ENCODE assay signal across 8 cellular contexts in genomic region chr21:33402011-33402979, GRCh38. TPM values are rescaled to one million over a fixed set of nuclear protein-coding genes. Genes with fewer than 3 reads are reported as not detected.
DNase-seq lines count a peak whose midpoint lies in the region; ATAC-seq and TF ChIP-seq lines count a peak whose summit lies in the region.

No MANE protein-coding gene starts in this region.

- peak overlapping the region; percentile 61 for H2BK120ac ChIP-seq in mesendoderm (ENCODE audit: low read depth, low read length)

- peaks cover 25% of the 10 kb centered on the region for H3K79me2 ChIP-seq in mesendoderm (ENCODE audit: control insufficient read depth, insufficient read depth, low read length)

- H3K4me3 Mint-ChIP-seq in T-cell: peak overlapping the region; percentile 71 to 80 (median 77)

- TF ChIP-seq CTCF in epithelial cell of proximal tubule (conservative IDR thresholded peaks at IDR 0.05; ENCODE audit: low read depth, low read length): no peak

- H4K5ac ChIP-seq in mesendoderm (ENCODE audit: low read length): no peak overlapping the region

- H3K23ac ChIP-seq in mesendoderm (ENCODE audit: low read length): no peak overlapping the region

- H2BK15ac ChIP-seq in mesendoderm (replicated peaks; ENCODE audit: low read depth): no peak overlapping the region

- peak; percentile 71 for DNase-seq in AG20443 (ENCODE audit: low spot score)
- DNase-seq in T-cell: peak in 9 of 34 experiments; percentile 4 to 39 (median 27)
- DNase-seq in epithelial cell of proximal tubule (ENCODE audit: low read depth): no peak
- peak; percentile 82 for DNase-seq in mesendoderm
- no peak for DNase-seq in activated CD4-positive, CD25-positive, alpha-beta regulatory T cell treated with anti-CD3 and anti-CD28 coated beads, Interleukin-2, amount 50 U/mL, for 72 hours

- H3K9ac ChIP-seq in mesendoderm (ENCODE audit: low read length): peak overlapping the region; percentile 43

- H3K56ac ChIP-seq in mesendoderm (ENCODE audit: low read length): peak overlapping the region; percentile 82

- H3K4me2 ChIP-seq in mesendoderm (ENCODE audit: low read length): peak overlapping the region; percentile 25

- no peaks in the 10 kb centered on the region for H3K9me3 ChIP-seq in thymus (ENCODE audit: control insufficient read depth)

- ATAC-seq in GM18868 (IDR thresholded peaks at IDR 0.05; ENCODE audit: unreplicated experiment): peak; percentile 30
- ATAC-seq in T-cell (replicated peaks in 1 of 4): peak; percentile 33 to 48 (median 38)
- ATAC-seq in HG03097 (IDR thresholded peaks at IDR 0.05; ENCODE audit: low FRiP score, unreplicated experiment): no peak

- H3K27ac Mint-ChIP-seq in T-cell: peak overlapping the region; percentile 76 to 87

- peaks cover 2% of the 10 kb centered on the region for H3K4me1 ChIP-seq in mesendoderm (ENCODE audit: control insufficient read depth, low read depth, low read length)
- peaks cover 4% of the 10 kb centered on the region for H3K4me1 ChIP-seq in thymus (ENCODE audit: control insufficient read depth, insufficient read depth, low read length)

- CTCF ChIA-PET in T-cell (lab: Charles Lee): interaction anchor here in 1 of 2 donors (1.1 to 1.4 kb wide), 2 partner anchors 18 to 40 kb away, joined by 4 to 6 read pairs; no protein-coding TSS in a partner anchor

- no peak overlapping the region for H2AK5ac ChIP-seq in mesendoderm (ENCODE audit: low read length)

- H3K4ac ChIP-seq in mesendoderm (ENCODE audit: low read depth, low read length): peak overlapping the region; percentile 99

- H3K79me1 ChIP-seq in mesendoderm (ENCODE audit: low read length): peaks cover 12% of the 10 kb centered on the region

- no CpG with 5 or more reads among the region's 44 CpGs for WGBS in mesendoderm (ENCODE audit: extremely low coverage, insufficient coverage, low lambda C conversion rate)
- WGBS in thymus: 58% methylated on average over 44 of the region's 44 CpGs

- H2BK5ac ChIP-seq in mesendoderm (ENCODE audit: low read length): no peak overlapping the region

- H3K27ac ChIP-seq in mesendoderm (ENCODE audit: low read depth, low read length) (peak overlapping the region; percentile 51), thymus (ENCODE audit: low read depth) (peak overlapping the region; percentile 87)

- POLR2A ChIA-PET in T-cell (lab: Charles Lee): interaction anchor here (0.6 to 0.9 kb wide), 3 partner anchors 40 to 546 kb away, joined by 3 to 4 read pairs (median 3); no protein-coding TSS in a partner anchor

- H3K36me3 Mint-ChIP-seq in T-cell: no peaks in the 10 kb centered on the region

- H3K27me3 Mint-ChIP-seq in T-cell: peaks cover 0 to 4% of the 10 kb centered on the region in 2 donors

- H3K9me3 Mint-ChIP-seq in T-cell: no peaks in the 10 kb centered on the region

- H3K4me1 Mint-ChIP-seq in T-cell: peaks cover 48 to 53% (median 52%) of the 10 kb centered on the region in 3 donors

- H3K27me3 ChIP-seq in mesendoderm (ENCODE audit: insufficient read depth, low read length, poor library complexity): no peaks in the 10 kb centered on the region
- no peaks in the 10 kb centered on the region for H3K27me3 ChIP-seq in thymus (ENCODE audit: control insufficient read depth, insufficient read depth)

- peak overlapping the region; percentile 94 for H3K18ac ChIP-seq in mesendoderm (ENCODE audit: low read length)

- H3K4me3 ChIP-seq in epithelial cell of proximal tubule (ENCODE audit: low read depth, low read length): peak overlapping the region; percentile 82
- H3K4me3 ChIP-seq in mesendoderm (ENCODE audit: low read length): no peak overlapping the region
- H3K4me3 ChIP-seq in thymus (ENCODE audit: low read length): peak overlapping the region; percentile 82

- H4K8ac ChIP-seq in mesendoderm (ENCODE audit: low read depth, low read length): peak overlapping the region; percentile 99

- H3K36me3 ChIP-seq in mesendoderm (ENCODE audit: control insufficient read depth, insufficient read depth, low read length) (no peaks in the 10 kb centered on the region), thymus (ENCODE audit: control insufficient read depth, insufficient read depth) (no peaks in the 10 kb centered on the region)

RNA-seq across cellular contexts. Expression of gene IFNGR2, which starts 0.9 kb away (rescaled TPM):
- 10 to 100 TPM; 14.2 to 28.3 (median 22.5) TPM for total RNA-seq in T-cell
- 59.9 and 64.5 TPM in 2 replicates for total RNA-seq in epithelial cell of proximal tubule
- 26.1 TPM for polyA plus RNA-seq in mesendoderm (2013, experiment 1 of 2)
- 27.0 TPM for polyA plus RNA-seq in mesendoderm (2013, experiment 2 of 2)
- polyA plus RNA-seq in thymus: 111 TPM

Comparison
In these comparisons a context has a peak if more than half of its experiments do, and no peak if none do; other contexts are left out.
1. DNase-seq: peak in AG20443 (single experiment) and mesendoderm (single experiment); none in epithelial cell of proximal tubule (single experiment) and activated CD4-positive, CD25-positive, alpha-beta regulatory T cell treated with anti-CD3 and anti-CD28 coated beads, Interleukin-2, amount 50 U/mL, for 72 hours (single experiment).